In the genomic region with DNA sequence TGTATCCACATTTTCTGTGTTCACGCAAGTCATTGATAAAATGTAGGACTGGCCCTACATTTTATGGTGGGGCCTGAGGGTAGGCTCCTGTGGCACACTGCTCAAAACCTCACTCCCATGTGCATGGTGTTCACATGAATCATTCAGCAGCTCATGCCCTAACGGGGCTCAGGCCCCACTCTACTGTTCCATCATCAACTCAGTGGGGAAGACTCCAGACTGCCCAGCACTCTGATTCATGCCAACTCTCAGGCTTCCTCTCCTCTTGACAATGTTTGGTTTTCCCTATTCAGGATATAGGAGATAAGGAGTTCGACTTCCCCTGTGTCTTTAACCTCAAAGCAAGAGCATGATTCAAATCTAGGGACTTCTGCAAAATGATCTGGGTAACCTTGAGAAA, we compare ENCODE assay signal across 19 cellular contexts.
"Had no signal": no experiment of that assay in that cellular context is flagged by ENCODE, and none has a peak within 500 bp of the region (broad histone marks: within the 10 kb centered on the region; RNA-seq: fewer than 3 reads in every experiment).

No MANE protein-coding gene starts in this region.

- H3K36me3 Mint-ChIP-seq: natural killer cell, type B pancreatic cell had no signal

- DNase-seq: esophagus squamous epithelium; head of caudate nucleus; hippocampal formation; mammary epithelial cell; mucosa of descending colon; natural killer cell; nucleus accumbens; ovary; right cardiac atrium; stimulated activated CD4-positive, alpha-beta T cell treated with anti-CD3 and anti-CD28 coated beads, Interleukin-2, amount 100 ng/mL, for 48 hours; stimulated activated naive CD8-positive, alpha-beta T cell treated with anti-CD3 and anti-CD28 coated beads, Interleukin-15, Interleukin-2, amounts not matched to agents 100 U/mL and 50 U/mL, for 24 hours; thyroid gland had no signal

- H3K27ac Mint-ChIP-seq: dendritic cell treated with granulocyte-macrophage colony-stimulating factor and Interleukin-4, amounts not matched to agents 40 ng/mL and 50 ng/mL, for 4 days; natural killer cell; progenitor cell of endocrine pancreas; type B pancreatic cell had no signal

- H3K9me3 ChIP-seq: esophagus squamous epithelium, mucosa of descending colon, ovary, suprapubic skin, thyroid gland had no signal

- H3K4me1 Mint-ChIP-seq: natural killer cell, neural crest cell had no signal

- H3K4me3 ChIP-seq: esophagus squamous epithelium, mucosa of descending colon, ovary, smooth muscle cell, suprapubic skin, thyroid gland had no signal

- H3K27ac ChIP-seq: esophagus squamous epithelium, ovary, suprapubic skin, thyroid gland had no signal

- ATAC-seq: left lobe of liver; mucosa of descending colon; natural killer cell; right cardiac atrium; stimulated activated naive CD8-positive, alpha-beta T cell treated with anti-CD3 and anti-CD28 coated beads, Interleukin-15, Interleukin-2, amounts not matched to agents 100 U/mL and 50 U/mL, for 24 hours had no signal

- H3K9me3 Mint-ChIP-seq: dendritic cell treated with granulocyte-macrophage colony-stimulating factor and Interleukin-4, amounts not matched to agents 40 ng/mL and 50 ng/mL, for 4 days; natural killer cell; type B pancreatic cell had no signal

- H3K36me3 ChIP-seq: esophagus squamous epithelium, ovary, suprapubic skin, thyroid gland had no signal

- H3K4me3 Mint-ChIP-seq: dendritic cell treated with granulocyte-macrophage colony-stimulating factor and Interleukin-4, amounts not matched to agents 40 ng/mL and 50 ng/mL, for 4 days; natural killer cell; neural crest cell; type B pancreatic cell had no signal

- H3K4me1 ChIP-seq: esophagus squamous epithelium, suprapubic skin, thyroid gland had no signal

- H3K4me2 ChIP-seq: smooth muscle cell had no signal

- H3K27me3 ChIP-seq: esophagus squamous epithelium, ovary, thyroid gland had no signal
